In the genomic region with DNA sequence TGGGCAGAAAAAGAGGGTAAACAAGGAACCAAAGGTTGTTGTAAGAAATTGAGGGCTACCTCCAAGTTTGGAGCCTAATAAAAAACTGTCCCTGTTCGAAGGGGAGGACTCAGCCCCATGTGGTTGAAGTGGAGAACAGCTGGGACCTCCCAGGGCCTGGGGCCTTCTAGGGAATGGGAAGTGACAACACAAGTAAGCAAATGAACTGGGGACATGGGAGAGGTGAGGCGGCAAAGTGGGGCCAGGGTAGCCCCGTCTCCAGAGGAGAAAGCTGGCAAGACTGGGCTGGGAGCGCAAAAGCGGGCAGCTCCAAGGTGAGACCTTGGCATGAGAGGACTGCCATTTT, we compare ENCODE assay signal across 1 cellular context.
TF ChIP-seq lines count a peak whose summit lies in the region.

No MANE protein-coding gene starts in this region.

TF ChIP-seq in GM23338, 12 proteins besides CTCF, POLR2A, EP300 and RAD21 (continued from another document):
- TF ChIP-seq, protein P1, sequence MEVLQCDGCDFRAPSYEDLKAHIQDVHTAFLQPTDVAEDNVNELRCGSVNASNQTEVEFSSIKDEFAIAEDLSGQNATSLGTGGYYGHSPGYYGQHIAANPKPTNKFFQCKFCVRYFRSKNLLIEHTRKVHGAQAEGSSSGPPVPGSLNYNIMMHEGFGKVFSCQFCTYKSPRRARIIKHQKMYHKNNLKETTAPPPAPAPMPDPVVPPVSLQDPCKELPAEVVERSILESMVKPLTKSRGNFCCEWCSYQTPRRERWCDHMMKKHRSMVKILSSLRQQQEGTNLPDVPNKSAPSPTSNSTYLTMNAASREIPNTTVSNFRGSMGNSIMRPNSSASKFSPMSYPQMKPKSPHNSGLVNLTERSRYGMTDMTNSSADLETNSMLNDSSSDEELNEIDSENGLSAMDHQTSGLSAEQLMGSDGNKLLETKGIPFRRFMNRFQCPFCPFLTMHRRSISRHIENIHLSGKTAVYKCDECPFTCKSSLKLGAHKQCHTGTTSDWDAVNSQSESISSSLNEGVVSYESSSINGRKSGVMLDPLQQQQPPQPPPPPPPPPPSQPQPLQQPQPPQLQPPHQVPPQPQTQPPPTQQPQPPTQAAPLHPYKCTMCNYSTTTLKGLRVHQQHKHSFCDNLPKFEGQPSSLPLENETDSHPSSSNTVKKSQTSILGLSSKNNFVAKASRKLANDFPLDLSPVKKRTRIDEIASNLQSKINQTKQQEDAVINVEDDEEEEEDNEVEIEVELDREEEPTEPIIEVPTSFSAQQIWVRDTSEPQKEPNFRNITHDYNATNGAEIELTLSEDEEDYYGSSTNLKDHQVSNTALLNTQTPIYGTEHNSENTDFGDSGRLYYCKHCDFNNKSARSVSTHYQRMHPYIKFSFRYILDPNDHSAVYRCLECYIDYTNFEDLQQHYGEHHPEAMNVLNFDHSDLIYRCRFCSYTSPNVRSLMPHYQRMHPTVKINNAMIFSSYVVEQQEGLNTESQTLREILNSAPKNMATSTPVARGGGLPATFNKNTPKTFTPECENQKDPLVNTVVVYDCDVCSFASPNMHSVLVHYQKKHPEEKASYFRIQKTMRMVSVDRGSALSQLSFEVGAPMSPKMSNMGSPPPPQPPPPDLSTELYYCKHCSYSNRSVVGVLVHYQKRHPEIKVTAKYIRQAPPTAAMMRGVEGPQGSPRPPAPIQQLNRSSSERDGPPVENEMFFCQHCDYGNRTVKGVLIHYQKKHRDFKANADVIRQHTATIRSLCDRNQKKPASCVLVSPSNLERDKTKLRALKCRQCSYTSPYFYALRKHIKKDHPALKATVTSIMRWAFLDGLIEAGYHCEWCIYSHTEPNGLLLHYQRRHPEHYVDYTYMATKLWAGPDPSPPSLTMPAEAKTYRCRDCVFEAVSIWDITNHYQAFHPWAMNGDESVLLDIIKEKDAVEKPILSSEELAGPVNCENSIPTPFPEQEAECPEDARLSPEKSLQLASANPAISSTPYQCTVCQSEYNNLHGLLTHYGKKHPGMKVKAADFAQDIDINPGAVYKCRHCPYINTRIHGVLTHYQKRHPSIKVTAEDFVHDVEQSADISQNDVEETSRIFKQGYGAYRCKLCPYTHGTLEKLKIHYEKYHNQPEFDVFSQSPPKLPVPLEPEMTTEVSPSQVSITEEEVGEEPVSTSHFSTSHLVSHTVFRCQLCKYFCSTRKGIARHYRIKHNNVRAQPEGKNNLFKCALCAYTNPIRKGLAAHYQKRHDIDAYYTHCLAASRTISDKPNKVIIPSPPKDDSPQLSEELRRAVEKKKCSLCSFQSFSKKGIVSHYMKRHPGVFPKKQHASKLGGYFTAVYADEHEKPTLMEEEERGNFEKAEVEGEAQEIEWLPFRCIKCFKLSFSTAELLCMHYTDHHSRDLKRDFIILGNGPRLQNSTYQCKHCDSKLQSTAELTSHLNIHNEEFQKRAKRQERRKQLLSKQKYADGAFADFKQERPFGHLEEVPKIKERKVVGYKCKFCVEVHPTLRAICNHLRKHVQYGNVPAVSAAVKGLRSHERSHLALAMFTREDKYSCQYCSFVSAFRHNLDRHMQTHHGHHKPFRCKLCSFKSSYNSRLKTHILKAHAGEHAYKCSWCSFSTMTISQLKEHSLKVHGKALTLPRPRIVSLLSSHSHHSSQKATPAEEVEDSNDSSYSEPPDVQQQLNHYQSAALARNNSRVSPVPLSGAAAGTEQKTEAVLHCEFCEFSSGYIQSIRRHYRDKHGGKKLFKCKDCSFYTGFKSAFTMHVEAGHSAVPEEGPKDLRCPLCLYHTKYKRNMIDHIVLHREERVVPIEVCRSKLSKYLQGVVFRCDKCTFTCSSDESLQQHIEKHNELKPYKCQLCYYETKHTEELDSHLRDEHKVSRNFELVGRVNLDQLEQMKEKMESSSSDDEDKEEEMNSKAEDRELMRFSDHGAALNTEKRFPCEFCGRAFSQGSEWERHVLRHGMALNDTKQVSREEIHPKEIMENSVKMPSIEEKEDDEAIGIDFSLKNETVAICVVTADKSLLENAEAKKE (CRISPR knock-in tag; IDR thresholded peaks at IDR 0.05), result no peak
- TF ChIP-seq POLR2AphosphoS5 (IDR thresholded peaks at IDR 0.05; ENCODE audit: low read depth) (no peak), EZH2 (IDR thresholded peaks at IDR 0.05; ENCODE audit: low read depth, unreplicated experiment) (no peak), ZNF114 (CRISPR knock-in tag; IDR thresholded peaks at IDR 0.05) (no peak), EZH2phosphoT487 (IDR thresholded peaks at IDR 0.05; ENCODE audit: unreplicated experiment) (no peak), CREB1 (CRISPR knock-in tag; IDR thresholded peaks at IDR 0.05; ENCODE audit: low read depth) (no peak), ZNF331 (CRISPR knock-in tag; IDR thresholded peaks at IDR 0.05; ENCODE audit: low read depth) (no peak), JUNB (IDR thresholded peaks at IDR 0.05; ENCODE audit: unreplicated experiment) (no peak)
- TF ChIP-seq, protein P2, sequence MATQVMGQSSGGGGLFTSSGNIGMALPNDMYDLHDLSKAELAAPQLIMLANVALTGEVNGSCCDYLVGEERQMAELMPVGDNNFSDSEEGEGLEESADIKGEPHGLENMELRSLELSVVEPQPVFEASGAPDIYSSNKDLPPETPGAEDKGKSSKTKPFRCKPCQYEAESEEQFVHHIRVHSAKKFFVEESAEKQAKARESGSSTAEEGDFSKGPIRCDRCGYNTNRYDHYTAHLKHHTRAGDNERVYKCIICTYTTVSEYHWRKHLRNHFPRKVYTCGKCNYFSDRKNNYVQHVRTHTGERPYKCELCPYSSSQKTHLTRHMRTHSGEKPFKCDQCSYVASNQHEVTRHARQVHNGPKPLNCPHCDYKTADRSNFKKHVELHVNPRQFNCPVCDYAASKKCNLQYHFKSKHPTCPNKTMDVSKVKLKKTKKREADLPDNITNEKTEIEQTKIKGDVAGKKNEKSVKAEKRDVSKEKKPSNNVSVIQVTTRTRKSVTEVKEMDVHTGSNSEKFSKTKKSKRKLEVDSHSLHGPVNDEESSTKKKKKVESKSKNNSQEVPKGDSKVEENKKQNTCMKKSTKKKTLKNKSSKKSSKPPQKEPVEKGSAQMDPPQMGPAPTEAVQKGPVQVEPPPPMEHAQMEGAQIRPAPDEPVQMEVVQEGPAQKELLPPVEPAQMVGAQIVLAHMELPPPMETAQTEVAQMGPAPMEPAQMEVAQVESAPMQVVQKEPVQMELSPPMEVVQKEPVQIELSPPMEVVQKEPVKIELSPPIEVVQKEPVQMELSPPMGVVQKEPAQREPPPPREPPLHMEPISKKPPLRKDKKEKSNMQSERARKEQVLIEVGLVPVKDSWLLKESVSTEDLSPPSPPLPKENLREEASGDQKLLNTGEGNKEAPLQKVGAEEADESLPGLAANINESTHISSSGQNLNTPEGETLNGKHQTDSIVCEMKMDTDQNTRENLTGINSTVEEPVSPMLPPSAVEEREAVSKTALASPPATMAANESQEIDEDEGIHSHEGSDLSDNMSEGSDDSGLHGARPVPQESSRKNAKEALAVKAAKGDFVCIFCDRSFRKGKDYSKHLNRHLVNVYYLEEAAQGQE (IDR thresholded peaks at IDR 0.05; ENCODE audit: unreplicated experiment), result no peak
- TF ChIP-seq, protein P3, sequence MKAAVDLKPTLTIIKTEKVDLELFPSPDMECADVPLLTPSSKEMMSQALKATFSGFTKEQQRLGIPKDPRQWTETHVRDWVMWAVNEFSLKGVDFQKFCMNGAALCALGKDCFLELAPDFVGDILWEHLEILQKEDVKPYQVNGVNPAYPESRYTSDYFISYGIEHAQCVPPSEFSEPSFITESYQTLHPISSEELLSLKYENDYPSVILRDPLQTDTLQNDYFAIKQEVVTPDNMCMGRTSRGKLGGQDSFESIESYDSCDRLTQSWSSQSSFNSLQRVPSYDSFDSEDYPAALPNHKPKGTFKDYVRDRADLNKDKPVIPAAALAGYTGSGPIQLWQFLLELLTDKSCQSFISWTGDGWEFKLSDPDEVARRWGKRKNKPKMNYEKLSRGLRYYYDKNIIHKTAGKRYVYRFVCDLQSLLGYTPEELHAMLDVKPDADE (IDR thresholded peaks at IDR 0.05), result no peak
